ENCODE assay signal across 16 cellular contexts in the genomic region with DNA sequence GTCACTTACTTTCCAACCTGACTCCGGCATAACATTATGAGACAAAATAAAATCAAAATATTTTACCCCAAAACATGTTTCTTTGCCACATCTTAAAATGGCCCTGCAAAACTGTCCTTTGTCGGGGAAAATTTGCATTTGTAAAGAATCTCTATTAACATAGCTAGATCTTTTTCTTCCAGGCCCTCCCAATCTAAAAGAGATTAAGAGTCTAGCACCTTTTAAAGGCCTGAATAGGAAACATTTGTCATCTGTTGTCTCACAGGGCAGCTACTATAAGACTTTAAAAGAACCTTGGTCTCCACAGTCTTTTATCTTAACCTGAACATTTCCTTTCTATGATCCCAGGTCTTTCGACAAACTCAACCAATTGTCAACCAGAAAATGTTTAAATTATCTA.
A peak's percentile ranks its signal among the peaks of the same experiment; 100 is the strongest.
DNase-seq lines count a peak whose midpoint lies in the region; ATAC-seq lines count a peak whose summit lies in the region.
"Had no signal": no experiment of that assay in that cellular context is flagged by ENCODE, and none has a peak within 500 bp of the region (broad histone marks: within the 10 kb centered on the region; RNA-seq: fewer than 3 reads in every experiment).

No MANE protein-coding gene starts in this region.

- H3K4me1 ChIP-seq in HUES48 (ENCODE audit: control insufficient read depth, insufficient read depth, low read length) (peaks cover 29% of the 10 kb centered on the region), iPS-18a (ENCODE audit: control insufficient read depth, low read depth, low read length) (peaks cover 24% of the 10 kb centered on the region)
- H3K4me1 ChIP-seq: BE2C had no signal

- ATAC-seq in HG02938 (IDR thresholded peaks at IDR 0.05; ENCODE audit: unreplicated experiment): no peak
- no peak for ATAC-seq in HG02970 (IDR thresholded peaks at IDR 0.05; ENCODE audit: low FRiP score, unreplicated experiment)

- H3K27ac ChIP-seq in HUES48 (ENCODE audit: low read depth, low read length) (peak overlapping the region; percentile 97), iPS-18a (ENCODE audit: low read length) (peak overlapping the region; percentile 35)
- H3K27ac ChIP-seq: GM23248, KMS-11 had no signal

- H3K9me3 ChIP-seq in HUES48 (ENCODE audit: control insufficient read depth, insufficient read depth, low read length) (no peaks in the 10 kb centered on the region; the same call in 1 of the 2 replicates), iPS-18a (ENCODE audit: control insufficient read depth, low read depth, low read length) (no peaks in the 10 kb centered on the region)
- H3K9me3 ChIP-seq: BE2C had no signal

- H3K4me3 ChIP-seq in HUES48 (ENCODE audit: low read depth, low read length) (no peak overlapping the region), iPS-18a (ENCODE audit: low read length) (peak overlapping the region; percentile 6)
- H3K4me3 ChIP-seq: GM23248 had no signal

- peak; percentile 10 for DNase-seq in dedifferentiated amniotic fluid mesenchymal stem cell (ENCODE audit: extremely low spot score)
- no peak for DNase-seq in hypothalamus (lab: John Stamatoyannopoulos, UW)
- no peak for DNase-seq in stimulated activated CD4-positive, alpha-beta T cell treated with anti-CD3 and anti-CD28 coated beads, Interleukin-1b, Interleukin-23, amount 100 ng/mL, for 48 hours
- DNase-seq: ACHN; BE2C; C1 segment of cervical spinal cord; CD4-positive, CD25-positive, alpha-beta regulatory T cell; CD8-positive, alpha-beta memory T cell; COR-L47; GM23248; H7 had no signal

- H3K36me3 ChIP-seq in HUES48 (ENCODE audit: control insufficient read depth, insufficient read depth, low read length) (no peaks in the 10 kb centered on the region), iPS-18a (ENCODE audit: control insufficient read depth, low read depth, low read length) (no peaks in the 10 kb centered on the region)
- H3K36me3 ChIP-seq: BE2C had no signal

- H3K9ac ChIP-seq in HUES48 (ENCODE audit: low read depth, low read length): no peak overlapping the region; the same call in 1 of the 2 replicates
- no peak overlapping the region for H3K9ac ChIP-seq in iPS-18a (ENCODE audit: low read length)
- H3K9ac ChIP-seq: GM23248, KMS-11 had no signal

- H3K27me3 ChIP-seq in HUES48 (ENCODE audit: control insufficient read depth, insufficient read depth, low read length) (no peaks in the 10 kb centered on the region), iPS-18a (ENCODE audit: control insufficient read depth, insufficient read depth, low read length) (no peaks in the 10 kb centered on the region)
- H3K27me3 ChIP-seq: BE2C had no signal
